13 cellular contexts compared by ENCODE assay signal in the genomic region with DNA sequence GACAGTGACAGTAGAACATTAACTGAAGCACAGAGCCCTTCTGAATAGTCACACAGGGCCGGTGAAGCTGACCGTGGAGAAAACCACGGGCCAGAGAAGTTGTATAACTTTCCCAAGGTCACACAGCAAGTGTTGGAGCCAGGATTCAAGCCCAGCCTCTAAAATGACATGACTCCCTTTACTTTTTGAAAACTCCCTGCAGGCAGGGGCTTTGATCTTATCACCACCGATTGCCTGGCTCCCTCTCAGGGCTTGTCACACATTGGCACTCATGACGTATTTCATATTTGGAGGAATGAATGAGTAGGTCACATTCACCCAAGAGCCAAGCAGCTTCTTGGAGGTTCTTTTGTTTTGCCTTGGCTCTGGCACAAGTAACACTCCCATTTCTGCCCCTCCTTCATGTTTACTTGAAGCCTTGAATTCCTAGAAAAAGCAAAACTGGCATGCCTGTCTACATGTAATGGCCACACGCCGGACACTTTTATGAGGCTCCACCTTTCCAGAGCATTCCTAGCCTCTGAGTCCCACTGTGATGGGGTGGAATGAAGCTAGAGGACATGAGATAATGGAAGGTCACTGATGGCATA. TPM values are rescaled to one million over a fixed set of nuclear protein-coding genes. Genes with fewer than 3 reads are reported as not detected.
DNase-seq lines count a peak whose midpoint lies in the region; ATAC-seq, FAIRE-seq and TF ChIP-seq lines count a peak whose summit lies in the region.
"Had no signal": no experiment of that assay in that cellular context is flagged by ENCODE, and none has a peak within 500 bp of the region (broad histone marks: within the 10 kb centered on the region; RNA-seq: fewer than 3 reads in every experiment).

No MANE protein-coding gene starts in this region.

- 19% methylated on average over 7 of the region's 7 CpGs for WGBS in A549 (ENCODE audit: missing lambda C conversion rate)
- WGBS in body of pancreas, 2 donors = 21 to 22% methylated on average over 7 of the region's 7 CpGs
- 84 to 93% methylated on average over 3 to 4 of the region's 7 CpGs for WGBS in mesodermal cell (ENCODE audit: insufficient coverage in 2 of 2), 2 experiments

- intact Hi-C loops in body of pancreas (cut with DNase I) = no loop called here

- peak; percentile 69 to 75 for ATAC-seq in A549
- peak; percentile 84 for ATAC-seq in body of pancreas
- ATAC-seq in HG02759 (IDR thresholded peaks at IDR 0.05; ENCODE audit: unreplicated experiment) = no peak
- ATAC-seq in GM21717 (IDR thresholded peaks at IDR 0.05; ENCODE audit: unreplicated experiment) = no peak
- ATAC-seq in HG03139 (IDR thresholded peaks at IDR 0.05; ENCODE audit: unreplicated experiment) = no peak
- ATAC-seq: activated T-cell treated with anti-CD3 and anti-CD28 coated beads, Interleukin-2, amount 50 U/mL, for 72 hours had no signal

- TF ChIP-seq POLR2A in A549 (IDR thresholded peaks at IDR 0.05; ENCODE audit: low read length) (no peak), body of pancreas (IDR thresholded peaks at IDR 0.05) (no peak)

- TF ChIP-seq CTCF in A549 (IDR thresholded peaks at IDR 0.05) = no peak
- TF ChIP-seq CTCF in HEK293 (tag by site-specific recombination; IDR thresholded peaks at IDR 0.05) = no peak
- no peak for TF ChIP-seq CTCF in body of pancreas (IDR thresholded peaks at IDR 0.05)

- no peaks in the 10 kb centered on the region for H3K9me3 ChIP-seq in A549
- H3K9me3 ChIP-seq in HEK293 (ENCODE audit: control insufficient read depth, insufficient read depth, low read depth, low read length) = no peaks in the 10 kb centered on the region
- H3K9me3 ChIP-seq in body of pancreas = no peaks in the 10 kb centered on the region
- no peaks in the 10 kb centered on the region for H3K9me3 ChIP-seq in mesodermal cell (ENCODE audit: control insufficient read depth, low read length)
- H3K9me3 ChIP-seq: transverse colon had no signal

- H3K4me2 ChIP-seq in A549 = peak overlapping the region; percentile 42; the same call in 2 of the 3 replicates

- 0 out of 5 replicates have a peak, but pooled peaks of 1 of the 2 experiments have one; percentile 18 for TF ChIP-seq EP300 in A549 (IDR thresholded peaks at IDR 0.05)

- no peak for TF ChIP-seq RAD21 in A549 (conservative IDR thresholded peaks at IDR 0.05 in 1 of 2, IDR thresholded peaks at IDR 0.05 in 1 of 2)

- DNase-seq in A549 (ENCODE audit: low read depth in 1 of 2, low spot score in 1 of 2) = peak; percentile 61 to 82
- DNase-seq in body of pancreas = peak; percentile 19 to 44 (median 38)
- no peak for DNase-seq in GOT3 (lab: John Stamatoyannopoulos, UW)
- DNase-seq: activated CD4-positive, alpha-beta T cell treated with anti-CD3 and anti-CD28 coated beads for 48 hours; activated T-cell treated with anti-CD3 and anti-CD28 coated beads, Interleukin-2, amount 50 U/mL, for 72 hours; NCI-H187; transverse colon had no signal

- peak overlapping the region in 1 of 2 experiments; percentile 78; a peak in 4 of 6 replicates for H3K27ac ChIP-seq in A549
- no peak overlapping the region for H3K27ac ChIP-seq in HEK293 (ENCODE audit: extremely low read depth, low read depth, low read length)
- peak overlapping the region in 1 of 4 donors; percentile 18 for H3K27ac ChIP-seq in body of pancreas
- peak overlapping the region; percentile 10 for H3K27ac ChIP-seq in mesodermal cell (ENCODE audit: low read depth, low read length, severe bottlenecking)
- H3K27ac ChIP-seq: cardiac muscle cell, transverse colon had no signal

- no peaks in the 10 kb centered on the region for H3K36me3 ChIP-seq in HEK293 (ENCODE audit: control insufficient read depth in 2 of 2, insufficient read depth in 1 of 2, low read length in 2 of 2)
- H3K36me3 ChIP-seq in body of pancreas (replicated peaks in 1 of 2; ENCODE audit: insufficient read depth in 1 of 2, low read depth in 2 of 2) = no peaks in the 10 kb centered on the region
- H3K36me3 ChIP-seq in mesodermal cell (ENCODE audit: control insufficient read depth, insufficient read depth, low read length) = no peaks in the 10 kb centered on the region
- H3K36me3 ChIP-seq: cardiac muscle cell, transverse colon had no signal

- FAIRE-seq in A549 (lab: Jason Lieb, UNC) = no peak

- POLR2A ChIA-PET in A549 (lab: Yijun Ruan, JAX) (interaction anchor here (1.7 kb wide), 1 partner anchor 13 kb away, joined by 8 read pairs; the partner anchor contains the start of gene RBBP6), HEK293 (lab: Yijun Ruan, JAX) (interaction anchor here (0.6 to 1.0 kb wide), 2 partner anchors 276 to 522 kb away, joined by 3 to 4 read pairs; no protein-coding TSS in a partner anchor)

- no peaks in the 10 kb centered on the region for H3K27me3 ChIP-seq in body of pancreas
- H3K27me3 ChIP-seq: cardiac muscle cell, transverse colon had no signal

- CTCF ChIA-PET in A549 (lab: Yijun Ruan, JAX) (interaction anchor here (0.6 to 2.6 kb wide), 5 partner anchors 9 to 455 kb away, joined by 3 to 19 read pairs (median 4); no protein-coding TSS in a partner anchor), HEK293 (lab: Yijun Ruan, JAX) (interaction anchor here (0.6 to 2.4 kb wide), 4 partner anchors 9 to 17 kb away, joined by 3 to 12 read pairs (median 4); no protein-coding TSS in a partner anchor)

- no peak overlapping the region for H3K4me3 ChIP-seq in A549
- no peak overlapping the region for H3K4me3 ChIP-seq in HEK293 (ENCODE audit: low read depth, low read length)
- H3K4me3 ChIP-seq in body of pancreas = no peak overlapping the region
- H3K4me3 ChIP-seq in mesodermal cell (ENCODE audit: extremely low read depth, insufficient read depth, low read length, poor library complexity, severe bottlenecking) = no peak overlapping the region
- H3K4me3 ChIP-seq: cardiac muscle cell, transverse colon had no signal

- H3K4me1 ChIP-seq in A549 (peaks cover 33% of the 10 kb centered on the region), HEK293 (ENCODE audit: control insufficient read depth, insufficient read depth, low read length) (no peaks in the 10 kb centered on the region), body of pancreas (peaks cover 11% of the 10 kb centered on the region), mesodermal cell (ENCODE audit: control insufficient read depth, insufficient read depth, low read length, poor library complexity, severe bottlenecking) (peaks cover 12% of the 10 kb centered on the region)
- H3K4me1 ChIP-seq: transverse colon had no signal

TF ChIP-seq in A549, 52 proteins besides CTCF, POLR2A, EP300 and RAD21 (continues in another document):
- TF ChIP-seq MAX (IDR thresholded peaks at IDR 0.05) = 0 out of 2 replicates have a peak, but pooled peaks have one; percentile 5
- no peak for TF ChIP-seq CBX2 (IDR thresholded peaks at IDR 0.05; ENCODE audit: borderline replicate concordance, low read depth)
- no peak for TF ChIP-seq USF2 (IDR thresholded peaks at IDR 0.05)
- peak; percentile 45; the same call in 1 of the 2 replicates for TF ChIP-seq ESRRA (IDR thresholded peaks at IDR 0.05; ENCODE audit: borderline replicate concordance, low read length)

TF ChIP-seq in HEK293, 187 proteins besides CTCF, POLR2A, EP300 and RAD21:
- TF ChIP-seq, protein P1, sequence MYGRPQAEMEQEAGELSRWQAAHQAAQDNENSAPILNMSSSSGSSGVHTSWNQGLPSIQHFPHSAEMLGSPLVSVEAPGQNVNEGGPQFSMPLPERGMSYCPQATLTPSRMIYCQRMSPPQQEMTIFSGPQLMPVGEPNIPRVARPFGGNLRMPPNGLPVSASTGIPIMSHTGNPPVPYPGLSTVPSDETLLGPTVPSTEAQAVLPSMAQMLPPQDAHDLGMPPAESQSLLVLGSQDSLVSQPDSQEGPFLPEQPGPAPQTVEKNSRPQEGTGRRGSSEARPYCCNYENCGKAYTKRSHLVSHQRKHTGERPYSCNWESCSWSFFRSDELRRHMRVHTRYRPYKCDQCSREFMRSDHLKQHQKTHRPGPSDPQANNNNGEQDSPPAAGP (tag by site-specific recombination; IDR thresholded peaks at IDR 0.05) = peak; percentile 76
- TF ChIP-seq ZNF174 (tag by site-specific recombination; IDR thresholded peaks at IDR 0.05) = no peak
TF ChIP-seq in HEK293: peak in this region for 1.

RNA-seq across cellular contexts. Expression of gene RBBP6, which starts 13.3 kb away (rescaled TPM):
- polyA plus RNA-seq in A549 (2011; rRNA removed) (49.3 and 52.7 TPM in 2 replicates), A549 (2017; fragmentation: RNase III; extraction: RNeasy Plus Mini Kit Qiagen cat#74134 plus additional on column Dnase treatment) (24.7 to 28.7 TPM (median 25.0 TPM) in 3 replicates)
- 13.8 and 15.2 TPM in 2 replicates for polyA plus RNA-seq in A549 (2012; cell fraction: cytosol; rRNA removed)
- polyA plus RNA-seq in A549 (2012; cell fraction: nucleus; rRNA removed) = 26.3 and 32.5 TPM in 2 replicates
- polyA minus RNA-seq in A549 (2011; rRNA and poly(A)+ RNA removed) = 31.1 and 34.8 TPM in 2 replicates
- total RNA-seq in body of pancreas = 10 to 100 TPM; 31.1 to 63.0 TPM
- polyA plus RNA-seq in mesodermal cell (2013, experiment 1 of 2) = 59.0 TPM
- 64.6 TPM for polyA plus RNA-seq in mesodermal cell (2013, experiment 2 of 2)

Comparison
In these comparisons a context has a peak if more than half of its experiments do, and no peak if none do; other contexts are left out.
1. ATAC-seq: peak in A549 (2 of 2) and body of pancreas (single experiment); none in HG02759 (single experiment), GM21717 (single experiment) and HG03139 (single experiment).